ENCODE assay signal across 8 cellular contexts in the genomic region with DNA sequence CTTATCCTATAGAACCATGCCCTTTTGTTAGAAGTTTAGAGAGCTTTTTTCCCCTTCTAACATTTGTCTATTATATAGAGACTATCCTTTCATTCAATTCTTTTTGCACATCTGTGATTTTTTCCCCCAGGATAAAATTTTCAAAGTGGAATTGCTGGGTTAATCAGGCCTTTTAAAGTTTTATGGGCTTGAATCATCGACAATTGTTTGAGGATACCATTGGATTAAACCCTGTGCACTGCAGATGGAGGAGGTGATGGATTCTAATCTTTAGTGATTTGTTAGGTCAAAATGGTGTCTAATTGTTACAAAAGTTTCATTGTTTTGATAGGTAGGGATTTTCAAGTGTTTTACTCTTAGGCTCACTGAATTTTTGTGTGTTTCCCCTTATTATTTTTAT.
"Had no signal": no experiment of that assay in that cellular context is flagged by ENCODE, and none has a peak within 500 bp of the region (broad histone marks: within the 10 kb centered on the region; RNA-seq: fewer than 3 reads in every experiment).

No MANE protein-coding gene starts in this region.

- H3K27ac ChIP-seq: GM23248 had no signal

- H3K9me3 Mint-ChIP-seq: GM23338 had no signal

- H3K4me3 ChIP-seq: GM23248, GM23338 had no signal

- H3K4me3 Mint-ChIP-seq: GM23338, H9, HFFc6 had no signal

- ATAC-seq: GM23338, HCT116 had no signal

- H3K27ac Mint-ChIP-seq: GM23338, H9, HFFc6 had no signal

- H2AFZ ChIP-seq: GM23248, GM23338 had no signal

- DNase-seq: GM23248, GOT3, H7, H9, HCEC 1CT, HFFc6 had no signal

- H3K9ac ChIP-seq: GM23248 had no signal

- H3K4me2 ChIP-seq: GM23338 had no signal
